20 cellular contexts compared by ENCODE assay signal in genomic region chr9:18721267-18722079, GRCh38.
DNase-seq lines count a peak whose midpoint lies in the region; ATAC-seq and TF ChIP-seq lines count a peak whose summit lies in the region.
"Had no signal": no experiment of that assay in that cellular context is flagged by ENCODE, and none has a peak within 500 bp of the region (broad histone marks: within the 10 kb centered on the region; RNA-seq: fewer than 3 reads in every experiment).

No MANE protein-coding gene starts in this region.

- H4K20me1 ChIP-seq in SK-N-SH (ENCODE audit: insufficient read depth) = no peaks in the 10 kb centered on the region

- H3K36me3 Mint-ChIP-seq in nephron (ENCODE audit: low read depth) = peaks cover 20% of the 10 kb centered on the region

- H3K4me2 ChIP-seq in SK-N-SH = no peak overlapping the region

- peaks cover 21% of the 10 kb centered on the region for H3K4me1 Mint-ChIP-seq in nephron

- H3K9me3 ChIP-seq in SK-N-SH = no peaks in the 10 kb centered on the region
- H3K9me3 ChIP-seq: body of pancreas, ovary had no signal

- H3K27me3 Mint-ChIP-seq in nephron (ENCODE audit: low read depth) = no peaks in the 10 kb centered on the region

- no peak overlapping the region for H3K4me3 Mint-ChIP-seq in nephron
- H3K4me3 Mint-ChIP-seq: activated naive CD4-positive, alpha-beta T cell treated with anti-CD3 and anti-CD28 coated beads for 36 hours had no signal

- H3F3A ChIP-seq in SK-N-SH (replicated peaks; ENCODE audit: insufficient read depth) = peaks cover 16% of the 10 kb centered on the region

- no peak for TF ChIP-seq RAD21 in SK-N-SH (IDR thresholded peaks at IDR 0.05; ENCODE audit: low read length)

- ATAC-seq in GM19467 (IDR thresholded peaks at IDR 0.05; ENCODE audit: unreplicated experiment) = no peak
- ATAC-seq: body of pancreas, K562, Right ventricle myocardium inferior had no signal

- CTCF ChIA-PET in SK-N-SH (lab: Yijun Ruan, JAX) = no interaction called here

- peaks cover 2% of the 10 kb centered on the region for H3K9me3 Mint-ChIP-seq in nephron
- H3K9me3 Mint-ChIP-seq: activated naive CD4-positive, alpha-beta T cell treated with anti-CD3 and anti-CD28 coated beads for 36 hours had no signal

- H3K79me2 ChIP-seq in SK-N-SH (ENCODE audit: insufficient read depth) = no peaks in the 10 kb centered on the region; the same call in 1 of the 2 replicates

- no peaks in the 10 kb centered on the region for H3K27me3 ChIP-seq in SK-N-SH (ENCODE audit: insufficient read depth)
- H3K27me3 ChIP-seq: body of pancreas, ovary had no signal

- no peak overlapping the region for H2AFZ ChIP-seq in SK-N-SH (ENCODE audit: low read depth)

- H3K4me3 ChIP-seq in SK-N-SH (ENCODE audit: low read depth in 2 of 2, low read length in 1 of 2) = no peak overlapping the region
- H3K4me3 ChIP-seq: body of pancreas, K562, ovary had no signal

- no peak for TF ChIP-seq CTCF in SK-N-SH (IDR thresholded peaks at IDR 0.05)
- TF ChIP-seq CTCF in nephron (IDR thresholded peaks at IDR 0.05; ENCODE audit: unreplicated experiment in 3 of 3) = no peak

- H3K27ac ChIP-seq in SK-N-SH (ENCODE audit: low read depth in 2 of 2, low read length in 1 of 2) = peak overlapping the region; percentile 0 to 2; a peak in 2 of 4 replicates
- H3K27ac ChIP-seq: body of pancreas, ovary had no signal

- POLR2A ChIA-PET in SK-N-SH (lab: Yijun Ruan, JAX) = no interaction called here

- peak overlapping the region in 2 of 3 experiments; percentile 10 to 44 for H3K27ac Mint-ChIP-seq in nephron
- H3K27ac Mint-ChIP-seq: activated naive CD4-positive, alpha-beta T cell treated with anti-CD3 and anti-CD28 coated beads for 36 hours had no signal

- H3K4me1 ChIP-seq in SK-N-SH (ENCODE audit: control insufficient read depth in 1 of 2, insufficient read depth in 2 of 2, low read depth in 1 of 2, low read length in 1 of 2) = peaks cover 0 to 10% of the 10 kb centered on the region in 2 experiments; a peak in 1 of 4 replicates
- H3K4me1 ChIP-seq: body of pancreas had no signal

- H3K9me2 ChIP-seq in SK-N-SH = no peaks in the 10 kb centered on the region

- no peak overlapping the region for H3K9ac ChIP-seq in SK-N-SH

- TF ChIP-seq EP300 in SK-N-SH (IDR thresholded peaks at IDR 0.05; ENCODE audit: borderline replicate concordance in 1 of 2, low read depth in 1 of 2, low read length in 1 of 2) = peak; percentile 33 to 50; a peak in 2 of 4 replicates

- DNase-seq in AG20443 (ENCODE audit: low spot score) = peak; percentile 26
- peak; percentile 34 for DNase-seq in NCI-H146 treated with DMSO at 0.1 percent for 48 hours (lab: John Stamatoyannopoulos, UW; ENCODE audit: unreplicated experiment)
- DNase-seq in SK-N-SH = no peak
- no peak for DNase-seq in HK-2 (ENCODE audit: unreplicated experiment)
- DNase-seq in stimulated activated naive CD4-positive, alpha-beta T cell treated with Interleukin-2 at 50 U/mL for 16 hours (lab: John Stamatoyannopoulos, UW) = no peak
- DNase-seq in germinal center (ENCODE audit: low spot score) = no peak
- DNase-seq: activated CD8-positive, alpha-beta memory T cell treated with anti-CD3 and anti-CD28 coated beads, Interleukin-2, amount 50 U/mL, for 48 hours; activated naive CD4-positive, alpha-beta T cell treated with anti-CD3 and anti-CD28 coated beads for 36 hours; dermis blood vessel endothelial cell; erythroblast; head of caudate nucleus; islet precursor cell; NCI-H1105 treated with DMSO at 0.1 percent for 48 hours; ovary; T-helper 9 cell had no signal

- 59% methylated on average over 10 of the region's 10 CpGs for WGBS in SK-N-SH (ENCODE audit: low lambda C conversion rate)

- peaks cover 3 to 72% of the 10 kb centered on the region in 2 experiments for H3K36me3 ChIP-seq in SK-N-SH (replicated peaks in 1 of 2; ENCODE audit: control insufficient read depth in 1 of 2, insufficient read depth in 2 of 2, low read length in 1 of 2)
- H3K36me3 ChIP-seq: ovary had no signal

TF ChIP-seq in SK-N-SH, 30 proteins besides CTCF, POLR2A, EP300 and RAD21 (continues in another document):
- TF ChIP-seq, protein P1, sequence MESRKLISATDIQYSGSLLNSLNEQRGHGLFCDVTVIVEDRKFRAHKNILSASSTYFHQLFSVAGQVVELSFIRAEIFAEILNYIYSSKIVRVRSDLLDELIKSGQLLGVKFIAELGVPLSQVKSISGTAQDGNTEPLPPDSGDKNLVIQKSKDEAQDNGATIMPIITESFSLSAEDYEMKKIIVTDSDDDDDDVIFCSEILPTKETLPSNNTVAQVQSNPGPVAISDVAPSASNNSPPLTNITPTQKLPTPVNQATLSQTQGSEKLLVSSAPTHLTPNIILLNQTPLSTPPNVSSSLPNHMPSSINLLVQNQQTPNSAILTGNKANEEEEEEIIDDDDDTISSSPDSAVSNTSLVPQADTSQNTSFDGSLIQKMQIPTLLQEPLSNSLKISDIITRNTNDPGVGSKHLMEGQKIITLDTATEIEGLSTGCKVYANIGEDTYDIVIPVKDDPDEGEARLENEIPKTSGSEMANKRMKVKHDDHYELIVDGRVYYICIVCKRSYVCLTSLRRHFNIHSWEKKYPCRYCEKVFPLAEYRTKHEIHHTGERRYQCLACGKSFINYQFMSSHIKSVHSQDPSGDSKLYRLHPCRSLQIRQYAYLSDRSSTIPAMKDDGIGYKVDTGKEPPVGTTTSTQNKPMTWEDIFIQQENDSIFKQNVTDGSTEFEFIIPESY (IDR thresholded peaks at IDR 0.05; ENCODE audit: borderline replicate concordance, low read depth) = no peak
- no peak for TF ChIP-seq FOXM1 (IDR thresholded peaks at IDR 0.05; ENCODE audit: low read depth)
- TF ChIP-seq JUND (IDR thresholded peaks at IDR 0.05) = no peak
- no peak for TF ChIP-seq MXI1 (IDR thresholded peaks at IDR 0.05; ENCODE audit: low read depth, low read length)
- TF ChIP-seq, protein P2, sequence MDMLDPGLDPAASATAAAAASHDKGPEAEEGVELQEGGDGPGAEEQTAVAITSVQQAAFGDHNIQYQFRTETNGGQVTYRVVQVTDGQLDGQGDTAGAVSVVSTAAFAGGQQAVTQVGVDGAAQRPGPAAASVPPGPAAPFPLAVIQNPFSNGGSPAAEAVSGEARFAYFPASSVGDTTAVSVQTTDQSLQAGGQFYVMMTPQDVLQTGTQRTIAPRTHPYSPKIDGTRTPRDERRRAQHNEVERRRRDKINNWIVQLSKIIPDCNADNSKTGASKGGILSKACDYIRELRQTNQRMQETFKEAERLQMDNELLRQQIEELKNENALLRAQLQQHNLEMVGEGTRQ (IDR thresholded peaks at IDR 0.05; ENCODE audit: borderline replicate concordance, low read depth, low read length) = no peak
- TF ChIP-seq, protein P3, sequence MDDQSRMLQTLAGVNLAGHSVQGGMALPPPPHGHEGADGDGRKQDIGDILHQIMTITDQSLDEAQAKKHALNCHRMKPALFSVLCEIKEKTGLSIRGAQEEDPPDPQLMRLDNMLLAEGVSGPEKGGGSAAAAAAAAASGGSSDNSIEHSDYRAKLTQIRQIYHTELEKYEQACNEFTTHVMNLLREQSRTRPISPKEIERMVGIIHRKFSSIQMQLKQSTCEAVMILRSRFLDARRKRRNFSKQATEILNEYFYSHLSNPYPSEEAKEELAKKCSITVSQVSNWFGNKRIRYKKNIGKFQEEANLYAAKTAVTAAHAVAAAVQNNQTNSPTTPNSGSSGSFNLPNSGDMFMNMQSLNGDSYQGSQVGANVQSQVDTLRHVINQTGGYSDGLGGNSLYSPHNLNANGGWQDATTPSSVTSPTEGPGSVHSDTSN (IDR thresholded peaks at IDR 0.05) = peak; percentile 79
- no peak for TF ChIP-seq YY1 (IDR thresholded peaks at IDR 0.05; ENCODE audit: low read depth)
- TF ChIP-seq GABPA (IDR thresholded peaks at IDR 0.05; ENCODE audit: low read depth) = no peak
- TF ChIP-seq SIN3A (IDR thresholded peaks at IDR 0.05; ENCODE audit: borderline replicate concordance, low read depth, low read length) = 0 out of 2 replicates have a peak, but pooled peaks have one; percentile 44
- no peak for TF ChIP-seq GATA2 (CRISPR knock-in tag; IDR thresholded peaks at IDR 0.05)
- TF ChIP-seq NRF1 (IDR thresholded peaks at IDR 0.05; ENCODE audit: low read depth, low read length) = no peak
- no peak for TF ChIP-seq FOXJ3 (CRISPR knock-in tag; IDR thresholded peaks at IDR 0.05)
- TF ChIP-seq, protein P4, sequence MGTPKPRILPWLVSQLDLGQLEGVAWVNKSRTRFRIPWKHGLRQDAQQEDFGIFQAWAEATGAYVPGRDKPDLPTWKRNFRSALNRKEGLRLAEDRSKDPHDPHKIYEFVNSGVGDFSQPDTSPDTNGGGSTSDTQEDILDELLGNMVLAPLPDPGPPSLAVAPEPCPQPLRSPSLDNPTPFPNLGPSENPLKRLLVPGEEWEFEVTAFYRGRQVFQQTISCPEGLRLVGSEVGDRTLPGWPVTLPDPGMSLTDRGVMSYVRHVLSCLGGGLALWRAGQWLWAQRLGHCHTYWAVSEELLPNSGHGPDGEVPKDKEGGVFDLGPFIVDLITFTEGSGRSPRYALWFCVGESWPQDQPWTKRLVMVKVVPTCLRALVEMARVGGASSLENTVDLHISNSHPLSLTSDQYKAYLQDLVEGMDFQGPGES (IDR thresholded peaks at IDR 0.05; ENCODE audit: low read depth, low read length) = no peak
- TF ChIP-seq FOSL2 (IDR thresholded peaks at IDR 0.05; ENCODE audit: borderline replicate concordance, low read depth) = no peak
- no peak for TF ChIP-seq CHD2 (IDR thresholded peaks at IDR 0.05; ENCODE audit: low read length, partially characterized antibody)
- peak; percentile 92 for TF ChIP-seq TCF12 (IDR thresholded peaks at IDR 0.05)
- TF ChIP-seq TAF1 (IDR thresholded peaks at IDR 0.05; ENCODE audit: borderline replicate concordance, low read depth, low read length) = no peak
- peak; percentile 74; the same call in 1 of the 2 replicates for TF ChIP-seq POLR2AphosphoS5 (IDR thresholded peaks at IDR 0.05; ENCODE audit: low read depth, low read length)
- TF ChIP-seq EZH2phosphoT487 (IDR thresholded peaks at IDR 0.05; ENCODE audit: borderline replicate concordance, low read depth) = no peak
- no peak for TF ChIP-seq ELF1 (IDR thresholded peaks at IDR 0.05)
- TF ChIP-seq NFIC (IDR thresholded peaks at IDR 0.05; ENCODE audit: borderline replicate concordance) = peak; percentile 63; the same call in 1 of the 2 replicates

Comparison
In these comparisons a context has a peak if more than half of its experiments do, and no peak if none do; other contexts are left out.
1. DNase-seq: peak in AG20443 (single experiment) and NCI-H146 treated with DMSO at 0.1 percent for 48 hours (single experiment); none in SK-N-SH (single experiment), HK-2 (single experiment), stimulated activated naive CD4-positive, alpha-beta T cell treated with Interleukin-2 at 50 U/mL for 16 hours (single experiment) and germinal center (single experiment).